ENCODE assay signal across 12 cellular contexts in the genomic region with DNA sequence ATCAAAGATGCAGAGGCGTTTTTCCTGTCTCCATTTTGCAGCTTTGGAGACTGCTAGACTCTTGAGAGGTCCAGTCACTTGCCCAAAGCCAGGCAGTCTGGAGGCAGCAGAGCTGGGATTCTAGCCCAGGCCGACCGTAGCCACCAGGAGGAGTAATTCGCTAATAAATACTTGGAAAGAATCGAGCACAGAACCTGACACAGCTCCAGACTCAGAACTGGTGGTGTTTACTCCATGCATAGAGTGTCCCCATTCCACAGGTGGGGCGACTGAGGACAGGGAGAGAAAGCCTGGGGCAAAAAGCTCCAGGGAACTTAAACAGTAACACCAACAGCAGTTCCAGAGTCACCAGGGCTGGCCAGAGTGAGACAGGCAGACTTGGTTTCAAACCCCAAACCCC. TPM values are rescaled to one million over a fixed set of nuclear protein-coding genes. Genes with fewer than 3 reads are reported as not detected.
DNase-seq lines count a peak whose midpoint lies in the region; ATAC-seq and TF ChIP-seq lines count a peak whose summit lies in the region.
"Had no signal": no experiment of that assay in that cellular context is flagged by ENCODE, and none has a peak within 500 bp of the region (broad histone marks: within the 10 kb centered on the region; RNA-seq: fewer than 3 reads in every experiment).

No MANE protein-coding gene starts in this region.

- H3K4me3 ChIP-seq in AG04449 (ENCODE audit: low read depth, low read length) (no peak overlapping the region), HCT116 (replicated peaks in 1 of 2; ENCODE audit: low read depth in 1 of 2, low read length in 2 of 2) (no peak overlapping the region)
- H3K4me3 ChIP-seq: upper lobe of left lung had no signal

- H3K4me1 Mint-ChIP-seq in activated CD8-positive, alpha-beta memory T cell treated with anti-CD3 and anti-CD28 coated beads, Interleukin-2, amount 10 ng/mL, durations not matched to agents 7 days and 5 days = no peaks in the 10 kb centered on the region
- H3K4me1 Mint-ChIP-seq: activated CD4-positive, alpha-beta T cell treated with anti-CD3 and anti-CD28 coated beads for 36 hours; central memory CD8-positive, alpha-beta T cell had no signal

- no peaks in the 10 kb centered on the region for H3K9me3 ChIP-seq in HCT116 (ENCODE audit: control insufficient read depth in 1 of 2, insufficient read depth in 1 of 2, low read depth in 1 of 2, low read length in 2 of 2)
- H3K9me3 ChIP-seq: upper lobe of left lung had no signal

- no peak overlapping the region for H3K4me3 Mint-ChIP-seq in activated CD8-positive, alpha-beta memory T cell treated with anti-CD3 and anti-CD28 coated beads, Interleukin-2, amount 10 ng/mL, durations not matched to agents 7 days and 5 days
- H3K4me3 Mint-ChIP-seq: activated CD4-positive, alpha-beta T cell treated with anti-CD3 and anti-CD28 coated beads for 36 hours; central memory CD8-positive, alpha-beta T cell had no signal

- no peak for TF ChIP-seq POLR2A in HCT116 (IDR thresholded peaks at IDR 0.05; ENCODE audit: borderline replicate concordance, extremely low read depth, insufficient read depth, insufficient read length)

- no peak overlapping the region for H3K27ac ChIP-seq in HCT116 (ENCODE audit: low read depth, low read length)
- H3K27ac ChIP-seq in angular gyrus (ENCODE audit: low read depth, low read length) = peak overlapping the region; percentile 97
- H3K27ac ChIP-seq: upper lobe of left lung had no signal

- POLR2A ChIA-PET in AG04449 (lab: Yijun Ruan, JAX) = interaction anchor here (0.8 to 2.0 kb wide), 3 partner anchors 9 to 38 kb away, joined by 3 to 8 read pairs (median 3); a partner anchor contains a TSS
- POLR2A ChIA-PET in HCT116 (lab: Charles Lee) = interaction anchor here (1.0 kb wide), 1 partner anchor 11 kb away, joined by 3 read pairs; a partner anchor contains a TSS

- peak; percentile 40 for TF ChIP-seq RAD21 in HCT116 (IDR thresholded peaks at IDR 0.05; ENCODE audit: low read depth)

- no peaks in the 10 kb centered on the region for H3K79me2 ChIP-seq in HCT116 (ENCODE audit: insufficient read depth, low read length)

- peaks cover 48% of the 10 kb centered on the region for H3K27me3 Mint-ChIP-seq in activated CD8-positive, alpha-beta memory T cell treated with anti-CD3 and anti-CD28 coated beads, Interleukin-2, amount 10 ng/mL, durations not matched to agents 7 days and 5 days

- H3K4me1 ChIP-seq in HCT116 (ENCODE audit: control insufficient read depth in 1 of 2, insufficient read depth in 2 of 2, low read length in 2 of 2) = peaks cover 0 to 13% of the 10 kb centered on the region in 2 experiments; a peak in 1 of 4 replicates
- H3K4me1 ChIP-seq: upper lobe of left lung had no signal

- no peak overlapping the region for H3K4me2 ChIP-seq in HCT116 (ENCODE audit: low read length)

- RAD21 ChIA-PET in HCT116 (lab: Charles Lee; ENCODE audit: low non-redundant PET in 1 of 2, low total read pairs in 2 of 2, uncharacterized antibody in 2 of 2, unreplicated experiment in 2 of 2) = no interaction called here

- intact Hi-C loops in HCT116 (cut with micrococcal nuclease) = no loop called here

- CTCF ChIA-PET in AG04449 (lab: Yijun Ruan, JAX) (interaction anchor here (0.6 to 7.5 kb wide), 12 partner anchors 9 to 682 kb away, joined by 3 to 80 read pairs (median 4); a partner anchor contains a TSS), HCT116 (lab: Charles Lee) (interaction anchor here (1.1 to 3.8 kb wide), 3 partner anchors 10 to 115 kb away, joined by 11 to 33 read pairs (median 12); a partner anchor contains a TSS)
- CTCF ChIA-PET in activated CD8-positive, alpha-beta memory T cell treated with anti-CD3 and anti-CD28 coated beads, Interleukin-2, amount 10 ng/mL, durations not matched to agents 7 days and 5 days (lab: Charles Lee) = interaction anchor here (0.9 to 4.4 kb wide), 4 partner anchors 27 to 48 kb away, joined by 3 to 38 read pairs (median 4); no protein-coding TSS in a partner anchor

- TF ChIP-seq CTCF in AG04449 (IDR thresholded peaks at IDR 0.05; ENCODE audit: insufficient read depth, low read length, missing control alignments) (peak; percentile 34), HCT116 (IDR thresholded peaks at IDR 0.05 in 2 of 3, conservative IDR thresholded peaks at IDR 0.05 in 1 of 3; ENCODE audit: borderline replicate concordance in 1 of 3, insufficient read depth in 1 of 3, low read depth in 2 of 3, low read length in 2 of 3) (peak in 2 of 3 experiments; percentile 37 to 46; a peak in 5 of 6 replicates)

- H3K27me3 ChIP-seq in HCT116 (ENCODE audit: insufficient read depth, low read length) = no peaks in the 10 kb centered on the region
- H3K27me3 ChIP-seq: upper lobe of left lung had no signal

- H3K36me3 Mint-ChIP-seq in activated CD8-positive, alpha-beta memory T cell treated with anti-CD3 and anti-CD28 coated beads, Interleukin-2, amount 10 ng/mL, durations not matched to agents 7 days and 5 days = no peaks in the 10 kb centered on the region

- no peak overlapping the region for H2AFZ ChIP-seq in HCT116 (ENCODE audit: low read depth, low read length, poor library complexity, severe bottlenecking)

- ATAC-seq in HCT116 (peak; percentile 56), HG03520 (IDR thresholded peaks at IDR 0.05; ENCODE audit: unreplicated experiment) (no peak), GM18909 (IDR thresholded peaks at IDR 0.05; ENCODE audit: poor library complexity, unreplicated experiment) (no peak)
- no peak for ATAC-seq in activated CD8-positive, alpha-beta memory T cell treated with anti-CD3 and anti-CD28 coated beads, Interleukin-2, amount 10 ng/mL, durations not matched to agents 7 days and 5 days
- ATAC-seq: activated CD4-positive, alpha-beta T cell treated with anti-CD3 and anti-CD28 coated beads for 36 hours had no signal

- H3K9ac ChIP-seq in HCT116 (ENCODE audit: low read length) = no peak overlapping the region

- H3K27ac Mint-ChIP-seq in activated CD8-positive, alpha-beta memory T cell treated with anti-CD3 and anti-CD28 coated beads, Interleukin-2, amount 10 ng/mL, durations not matched to agents 7 days and 5 days = no peak overlapping the region
- H3K27ac Mint-ChIP-seq: activated CD4-positive, alpha-beta T cell treated with anti-CD3 and anti-CD28 coated beads for 36 hours had no signal

- no TSS peak for BruUV-seq in HCT116 (replicated peaks; lab: Mats Ljungman, UMichigan)

- no peaks in the 10 kb centered on the region for H3K9me2 ChIP-seq in HCT116 (ENCODE audit: insufficient read depth)

- no peaks in the 10 kb centered on the region for H4K20me1 ChIP-seq in HCT116 (ENCODE audit: insufficient read depth)

- no peak for DNase-seq in AG04449 (ENCODE audit: low read depth, low spot score)
- DNase-seq in HCT116 (ENCODE audit: low read depth, low spot score) = no peak
- peak; percentile 52 for DNase-seq in iPS-NIHi7 (ENCODE audit: extremely low spot score)
- DNase-seq in NK-92 (lab: John Stamatoyannopoulos, UW; ENCODE audit: unreplicated experiment) = no peak
- no peak for DNase-seq in activated CD8-positive, alpha-beta memory T cell treated with anti-CD3 and anti-CD28 coated beads, Interleukin-2, amount 10 ng/mL, durations not matched to agents 7 days and 5 days
- DNase-seq: activated CD4-positive, alpha-beta T cell treated with anti-CD3 and anti-CD28 coated beads for 36 hours; DMS79; upper lobe of left lung had no signal

- no peaks in the 10 kb centered on the region for H3K9me3 Mint-ChIP-seq in activated CD8-positive, alpha-beta memory T cell treated with anti-CD3 and anti-CD28 coated beads, Interleukin-2, amount 10 ng/mL, durations not matched to agents 7 days and 5 days (ENCODE audit: low read depth)
- H3K9me3 Mint-ChIP-seq: central memory CD8-positive, alpha-beta T cell had no signal

- no peaks in the 10 kb centered on the region for H3K36me3 ChIP-seq in HCT116 (ENCODE audit: control insufficient read depth in 1 of 2, insufficient read depth in 2 of 2, low read length in 2 of 2)
- H3K36me3 ChIP-seq: upper lobe of left lung had no signal

TF ChIP-seq in HCT116, 20 proteins besides CTCF, POLR2A, EP300 and RAD21 (continues in another document):
- no peak for TF ChIP-seq YY1 (IDR thresholded peaks at IDR 0.05; ENCODE audit: extremely low read depth, insufficient replicate concordance, low read depth, low read length)
- no peak for TF ChIP-seq SRF (IDR thresholded peaks at IDR 0.05; ENCODE audit: low read depth)
- TF ChIP-seq, protein P1, sequence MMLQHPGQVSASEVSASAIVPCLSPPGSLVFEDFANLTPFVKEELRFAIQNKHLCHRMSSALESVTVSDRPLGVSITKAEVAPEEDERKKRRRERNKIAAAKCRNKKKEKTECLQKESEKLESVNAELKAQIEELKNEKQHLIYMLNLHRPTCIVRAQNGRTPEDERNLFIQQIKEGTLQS (IDR thresholded peaks at IDR 0.05) = no peak
- no peak for TF ChIP-seq EGR1 (IDR thresholded peaks at IDR 0.05; ENCODE audit: low read depth)
- no peak for TF ChIP-seq FOSL1 (IDR thresholded peaks at IDR 0.05; ENCODE audit: low read depth)
- no peak for TF ChIP-seq ZFX (IDR thresholded peaks at IDR 0.05)
- no peak for TF ChIP-seq CBX3 (IDR thresholded peaks at IDR 0.05; ENCODE audit: low read depth)
- no peak for TF ChIP-seq ZNF274 (IDR thresholded peaks at IDR 0.05; ENCODE audit: low read depth, low read length)
- no peak for TF ChIP-seq ELF1 (IDR thresholded peaks at IDR 0.05; ENCODE audit: borderline replicate concordance, low read depth)
- no peak for TF ChIP-seq TCF7L2 (IDR thresholded peaks at IDR 0.05; ENCODE audit: borderline replicate concordance, extremely low read depth, insufficient read depth, insufficient read length)
- TF ChIP-seq SIN3A (IDR thresholded peaks at IDR 0.05; ENCODE audit: low read depth) = no peak
- TF ChIP-seq EZH2phosphoT487 (IDR thresholded peaks at IDR 0.05; ENCODE audit: borderline replicate concordance) = no peak

RNA-seq across cellular contexts. Expression of a gene that starts 10.7 kb away (rescaled TPM):
- 27.0 TPM for total RNA-seq in HCT116 (2021; ENCODE audit: unreplicated experiment)
- polyA plus RNA-seq in HCT116 (2012) = 27.1 and 31.1 TPM in 2 replicates
- 10 to 100 TPM in 1 of 2 experiments, 1 to 10 TPM in 1; 5.2 to 12.2 TPM for total RNA-seq in activated CD8-positive, alpha-beta memory T cell treated with anti-CD3 and anti-CD28 coated beads, Interleukin-2, amount 10 ng/mL, durations not matched to agents 7 days and 5 days

RNA-seq across cellular contexts. Expression of a gene that starts 38.8 kb away (rescaled TPM):
- total RNA-seq in HCT116 (2021; ENCODE audit: unreplicated experiment) = 51.6 TPM
- polyA plus RNA-seq in HCT116 (2012) = 35.1 and 43.9 TPM in 2 replicates
- total RNA-seq in activated CD8-positive, alpha-beta memory T cell treated with anti-CD3 and anti-CD28 coated beads, Interleukin-2, amount 10 ng/mL, durations not matched to agents 7 days and 5 days = 10 to 100 TPM; 61.4 to 81.0 TPM

RNA-seq across cellular contexts. Expression of a gene that starts 45.8 kb away (rescaled TPM):
- total RNA-seq in HCT116 (2021; ENCODE audit: unreplicated experiment) = 46.8 TPM
- polyA plus RNA-seq in HCT116 (2012) = 57.6 and 58.8 TPM in 2 replicates
- total RNA-seq in activated CD8-positive, alpha-beta memory T cell treated with anti-CD3 and anti-CD28 coated beads, Interleukin-2, amount 10 ng/mL, durations not matched to agents 7 days and 5 days = 10 to 100 TPM; 71.8 to 82.7 TPM
